Comparison of ENCODE assay signal across 1 cellular context in genomic region chrX:40732499-40732898, GRCh38.
A peak's percentile ranks its signal among the peaks of the same experiment; 100 is the strongest.
TF ChIP-seq lines count a peak whose summit lies in the region.

No MANE protein-coding gene starts in this region.

TF ChIP-seq in WTC11, 78 proteins besides CTCF, POLR2A, EP300 and RAD21:
- peak; percentile 91 for TF ChIP-seq ZNF121 (CRISPR knock-in tag; IDR thresholded peaks at IDR 0.05)
TF ChIP-seq in WTC11: peak in this region for 1; not testable (repeated sequence) for 77.
